In genomic region chr10:89301231-89301630, GRCh38 we compare ENCODE assay signal across 8 cellular contexts. TPM values are rescaled to one million over a fixed set of nuclear protein-coding genes. Genes with fewer than 3 reads are reported as not detected.
DNase-seq lines count a peak whose midpoint lies in the region; ATAC-seq and TF ChIP-seq lines count a peak whose summit lies in the region.

No MANE protein-coding gene starts in this region.

- peaks cover 38% of the 10 kb centered on the region for H3K36me3 Mint-ChIP-seq in activated CD8-positive, alpha-beta T cell treated with anti-CD3 and anti-CD28 coated beads, Interleukin-2, amount 10 ng/mL, durations not matched to agents 7 days and 5 days (ENCODE audit: low read depth)

- ATAC-seq in HG03432 (IDR thresholded peaks at IDR 0.05; ENCODE audit: unreplicated experiment), result peak; percentile 40
- peak; percentile 14 for ATAC-seq in activated CD8-positive, alpha-beta T cell treated with anti-CD3 and anti-CD28 coated beads, Interleukin-2, amount 10 ng/mL, durations not matched to agents 7 days and 5 days
- ATAC-seq in Right ventricle myocardium superior (ENCODE audit: poor library complexity), result peak; percentile 71

- peak overlapping the region in 20 of 21 experiments; percentile 53 to 95 (median 82) for H3K27ac ChIP-seq in skin epidermis

- H3K27ac Mint-ChIP-seq in activated CD8-positive, alpha-beta T cell treated with anti-CD3 and anti-CD28 coated beads, Interleukin-2, amount 10 ng/mL, durations not matched to agents 7 days and 5 days, result peak overlapping the region; percentile 94

- H3K4me3 ChIP-seq in GM12875 (ENCODE audit: low read depth, low read length) (peak overlapping the region; percentile 48), skin epidermis (peak overlapping the region; percentile 25 to 51 (median 37))

- POLR2A ChIA-PET in activated CD8-positive, alpha-beta T cell treated with anti-CD3 and anti-CD28 coated beads, Interleukin-2, amount 10 ng/mL, durations not matched to agents 7 days and 5 days (lab: Charles Lee), result interaction anchor here (0.8 to 3.7 kb wide), 7 partner anchors 22 to 310 kb away, joined by 3 to 23 read pairs (median 7); partner anchors contain the start of genes IFIT1 and IFIT5

- peaks cover 18% of the 10 kb centered on the region for H3K9me3 Mint-ChIP-seq in activated CD8-positive, alpha-beta T cell treated with anti-CD3 and anti-CD28 coated beads, Interleukin-2, amount 10 ng/mL, durations not matched to agents 7 days and 5 days (ENCODE audit: insufficient read depth)

- H3K4me3 Mint-ChIP-seq in activated CD8-positive, alpha-beta T cell treated with anti-CD3 and anti-CD28 coated beads, Interleukin-2, amount 10 ng/mL, durations not matched to agents 7 days and 5 days, result peak overlapping the region; percentile 92

- peaks cover 49% of the 10 kb centered on the region for H3K4me1 Mint-ChIP-seq in activated CD8-positive, alpha-beta T cell treated with anti-CD3 and anti-CD28 coated beads, Interleukin-2, amount 10 ng/mL, durations not matched to agents 7 days and 5 days (ENCODE audit: low read depth)

- intact Hi-C loops in Right ventricle myocardium superior (cut with DNase I), result no loop called here

- CTCF ChIA-PET in activated CD8-positive, alpha-beta T cell treated with anti-CD3 and anti-CD28 coated beads, Interleukin-2, amount 10 ng/mL, durations not matched to agents 7 days and 5 days (lab: Charles Lee), result interaction anchor here (0.8 to 4.0 kb wide), 8 partner anchors 26 to 91 kb away, joined by 3 to 18 read pairs (median 4); partner anchors contain the start of genes IFIT1 and IFIT3

- H3K27me3 Mint-ChIP-seq in activated CD8-positive, alpha-beta T cell treated with anti-CD3 and anti-CD28 coated beads, Interleukin-2, amount 10 ng/mL, durations not matched to agents 7 days and 5 days (ENCODE audit: low read depth), result no peaks in the 10 kb centered on the region

- TF ChIP-seq CTCF in GM12875 (IDR thresholded peaks at IDR 0.05; ENCODE audit: borderline replicate concordance, insufficient read depth, low read depth, low read length), result no peak

- DNase-seq in activated CD8-positive, alpha-beta T cell treated with anti-CD3 and anti-CD28 coated beads, Interleukin-2, amount 10 ng/mL, durations not matched to agents 7 days and 5 days, result no peak
- no peak for DNase-seq in Right ventricle myocardium superior
- DNase-seq in NCI-H345 treated with DMSO at 0.1 percent for 48 hours (lab: John Stamatoyannopoulos, UW; ENCODE audit: unreplicated experiment), result no peak
- no peak for DNase-seq in epidermal melanocyte (ENCODE audit: insufficient read length, low spot score)
- no peak for DNase-seq in NCI-H1048 (lab: John Stamatoyannopoulos, UW)

RNA-seq across cellular contexts. Expression of gene IFIT2, which starts 0.6 kb away (rescaled TPM):
- total RNA-seq in activated CD8-positive, alpha-beta T cell treated with anti-CD3 and anti-CD28 coated beads, Interleukin-2, amount 10 ng/mL, durations not matched to agents 7 days and 5 days, result 1 to 10 TPM; 7.3 TPM
- total RNA-seq in Right ventricle myocardium superior, result 4.3 TPM

RNA-seq across cellular contexts. Expression of gene IFIT3, which starts 26.6 kb away (rescaled TPM):
- 10 to 100 TPM; 42.8 to 43.7 TPM for total RNA-seq in activated CD8-positive, alpha-beta T cell treated with anti-CD3 and anti-CD28 coated beads, Interleukin-2, amount 10 ng/mL, durations not matched to agents 7 days and 5 days
- total RNA-seq in Right ventricle myocardium superior, result 5.9 TPM

RNA-seq across cellular contexts. Expression of gene LIPA, which starts 49.7 kb away (rescaled TPM):
- 10 to 100 TPM; 23.5 to 29.2 TPM for total RNA-seq in activated CD8-positive, alpha-beta T cell treated with anti-CD3 and anti-CD28 coated beads, Interleukin-2, amount 10 ng/mL, durations not matched to agents 7 days and 5 days
- total RNA-seq in Right ventricle myocardium superior, result 18.0 TPM

Comparison
In these comparisons a context has a peak if more than half of its experiments do, and no peak if none do; other contexts are left out.
1. ATAC-seq: peak in every context shown above with its lines; median percentile 71 in Right ventricle myocardium superior; 40 in HG03432; 14 in activated CD8-positive, alpha-beta T cell treated with anti-CD3 and anti-CD28 coated beads, Interleukin-2, amount 10 ng/mL, durations not matched to agents 7 days and 5 days.